In genomic region chr3:33885496-33885895, GRCh38 we compare ENCODE assay signal across 1 cellular context.
TF ChIP-seq lines count a peak whose summit lies in the region.

No MANE protein-coding gene starts in this region.

TF ChIP-seq in HEK293, 187 proteins besides CTCF, POLR2A, EP300 and RAD21 (continued from another document):
- TF ChIP-seq PRDM10 (tag by site-specific recombination; IDR thresholded peaks at IDR 0.05) (no peak), ZNF280D (tag by site-specific recombination; IDR thresholded peaks at IDR 0.05) (no peak), ZNF133 (tag by site-specific recombination; IDR thresholded peaks at IDR 0.05) (no peak), ZNF791 (tag by site-specific recombination; IDR thresholded peaks at IDR 0.05) (peak; percentile 7; the same call in 1 of the 2 replicates), ZNF548 (tag by site-specific recombination; IDR thresholded peaks at IDR 0.05) (no peak), ZEB2 (tag by site-specific recombination; IDR thresholded peaks at IDR 0.05) (no peak), SCRT1 (tag by site-specific recombination; IDR thresholded peaks at IDR 0.05; ENCODE audit: borderline replicate concordance) (no peak), KLF1 (tag by site-specific recombination; IDR thresholded peaks at IDR 0.05) (no peak), ZBTB20 (tag by site-specific recombination; IDR thresholded peaks at IDR 0.05) (no peak), ZNF514 (tag by site-specific recombination; IDR thresholded peaks at IDR 0.05) (no peak), ZNF146 (tag by site-specific recombination; IDR thresholded peaks at IDR 0.05) (no peak), KLF9 (tag by site-specific recombination; IDR thresholded peaks at IDR 0.05; ENCODE audit: low read depth) (no peak), ZNF311 (tag by site-specific recombination; IDR thresholded peaks at IDR 0.05; ENCODE audit: borderline replicate concordance) (0 out of 2 replicates have a peak, but pooled peaks have one; percentile 51), ZBTB10 (tag by site-specific recombination; IDR thresholded peaks at IDR 0.05) (no peak), GFI1B (tag by site-specific recombination; IDR thresholded peaks at IDR 0.05) (no peak), ZNF2 (tag by site-specific recombination; IDR thresholded peaks at IDR 0.05) (no peak)
